In the genomic region with DNA sequence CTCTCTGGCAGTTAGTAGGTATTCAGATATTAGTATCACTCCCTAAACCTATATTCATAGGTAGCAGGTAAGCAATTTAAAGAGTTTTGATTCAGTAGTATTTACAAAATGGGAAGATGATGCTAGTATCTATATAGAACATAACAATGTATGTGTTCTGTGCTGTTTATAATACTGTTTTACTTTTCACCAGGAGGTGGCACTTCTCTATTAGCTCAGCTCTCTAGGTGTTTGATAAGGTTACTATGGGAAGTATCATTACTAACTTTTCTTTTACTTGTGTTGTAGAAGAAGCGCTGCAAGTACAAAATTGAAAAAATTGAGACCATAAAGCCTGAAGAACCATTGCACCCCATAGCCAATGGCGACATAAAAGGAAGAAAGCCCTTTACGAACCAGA, we compare ENCODE assay signal across 10 cellular contexts. TPM values are rescaled to one million over a fixed set of nuclear protein-coding genes. Genes with fewer than 3 reads are reported as not detected.
DNase-seq lines count a peak whose midpoint lies in the region; ATAC-seq and TF ChIP-seq lines count a peak whose summit lies in the region.
"Had no signal": no experiment of that assay in that cellular context is flagged by ENCODE, and none has a peak within 500 bp of the region (broad histone marks: within the 10 kb centered on the region; RNA-seq: fewer than 3 reads in every experiment).

No MANE protein-coding gene starts in this region.

- H3K9me3 Mint-ChIP-seq in activated T-helper 17 cell treated with anti-CD3 and anti-CD28 coated beads, Interleukin-2, amount 50 U/mL, for 72 hours, result no peaks in the 10 kb centered on the region

- no peak overlapping the region for H3K27ac Mint-ChIP-seq in activated T-helper 17 cell treated with anti-CD3 and anti-CD28 coated beads, Interleukin-2, amount 50 U/mL, for 72 hours

- H3K9me3 ChIP-seq in liver (ENCODE audit: control insufficient read depth in 4 of 4, low read length in 3 of 4), result no peaks in the 10 kb centered on the region

- H3K27me3 ChIP-seq in liver (ENCODE audit: control insufficient read depth in 4 of 4, insufficient read depth in 4 of 4, low read length in 3 of 4), result no peaks in the 10 kb centered on the region

- no peaks in the 10 kb centered on the region for H3K27me3 Mint-ChIP-seq in activated T-helper 17 cell treated with anti-CD3 and anti-CD28 coated beads, Interleukin-2, amount 50 U/mL, for 72 hours

- no peak overlapping the region for H3K9ac ChIP-seq in liver (ENCODE audit: low read depth in 1 of 2, low read length in 2 of 2)

- TF ChIP-seq RAD21 in liver (IDR thresholded peaks at IDR 0.05), result peak; percentile 44 to 58

- peak; percentile 25 for DNase-seq in Caki2 (ENCODE audit: low read depth)
- DNase-seq in HuH-7 (ENCODE audit: low spot score), result peak; percentile 2
- no peak for DNase-seq in cerebellum (ENCODE audit: low spot score)
- no peak for DNase-seq in NCI-H2196 treated with DMSO at 0.1 percent for 48 hours (lab: John Stamatoyannopoulos, UW; ENCODE audit: unreplicated experiment)
- no peak for DNase-seq in RPMI8226
- no peak for DNase-seq in DMS79 (lab: John Stamatoyannopoulos, UW)
- DNase-seq: head of caudate nucleus; stimulated activated CD4-positive, alpha-beta T cell treated with anti-CD3 and anti-CD28 coated beads, Interleukin-4, amount 100 ng/mL, for 24 hours had no signal

- H3K4me1 ChIP-seq in liver (ENCODE audit: control insufficient read depth in 4 of 4, insufficient read depth in 4 of 4, low read length in 3 of 4), result no peaks in the 10 kb centered on the region

- no peak overlapping the region for H3K4me3 ChIP-seq in liver (ENCODE audit: low read depth in 1 of 3, low read length in 3 of 3)

- 97% methylated on average over 3 of the region's 3 CpGs for WGBS in liver

- peaks cover 3 to 13% (median 5%) of the 10 kb centered on the region in 4 donors for H3K36me3 ChIP-seq in liver (ENCODE audit: control insufficient read depth in 4 of 4, insufficient read depth in 3 of 4, low read depth in 1 of 4, low read length in 3 of 4)

- peak; percentile 32 for ATAC-seq in activated T-helper 17 cell treated with anti-CD3 and anti-CD28 coated beads, Interleukin-2, amount 50 U/mL, for 72 hours (replicated peaks)

- in situ Hi-C loops in Caki2 (cut with HindIII; ENCODE audit: low pct_unique_long_range_greater_than_20kb, low sequenced_read_pairs), result no loop called here

- no peak overlapping the region for H3K4me3 Mint-ChIP-seq in activated T-helper 17 cell treated with anti-CD3 and anti-CD28 coated beads, Interleukin-2, amount 50 U/mL, for 72 hours

- TF ChIP-seq CTCF in liver (IDR thresholded peaks at IDR 0.05; ENCODE audit: low read depth, low read length, missing input control), result peak; percentile 21

- peaks cover 63% of the 10 kb centered on the region for H3K36me3 Mint-ChIP-seq in activated T-helper 17 cell treated with anti-CD3 and anti-CD28 coated beads, Interleukin-2, amount 50 U/mL, for 72 hours (ENCODE audit: low read depth)

- no peak overlapping the region for H3K27ac ChIP-seq in liver (ENCODE audit: low read depth in 1 of 2, low read length in 2 of 2)

- H3K4me1 Mint-ChIP-seq in activated T-helper 17 cell treated with anti-CD3 and anti-CD28 coated beads, Interleukin-2, amount 50 U/mL, for 72 hours, result peaks cover 3% of the 10 kb centered on the region

TF ChIP-seq in liver, 16 proteins besides CTCF, POLR2A, EP300 and RAD21:
- TF ChIP-seq, protein P1, sequence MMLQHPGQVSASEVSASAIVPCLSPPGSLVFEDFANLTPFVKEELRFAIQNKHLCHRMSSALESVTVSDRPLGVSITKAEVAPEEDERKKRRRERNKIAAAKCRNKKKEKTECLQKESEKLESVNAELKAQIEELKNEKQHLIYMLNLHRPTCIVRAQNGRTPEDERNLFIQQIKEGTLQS (IDR thresholded peaks at IDR 0.05), result no peak
- TF ChIP-seq FOXA2 (IDR thresholded peaks at IDR 0.05) (no peak), GABPA (IDR thresholded peaks at IDR 0.05 in 1 of 2, conservative IDR thresholded peaks at IDR 0.05 in 1 of 2) (no peak), TAF1 (conservative IDR thresholded peaks at IDR 0.05) (no peak), RXRA (IDR thresholded peaks at IDR 0.05) (no peak), SP1 (IDR thresholded peaks at IDR 0.05) (no peak), YY1 (IDR thresholded peaks at IDR 0.05) (no peak), HNF4A (conservative IDR thresholded peaks at IDR 0.05) (no peak), FOXA1 (IDR thresholded peaks at IDR 0.05) (no peak)
- TF ChIP-seq, protein P2, sequence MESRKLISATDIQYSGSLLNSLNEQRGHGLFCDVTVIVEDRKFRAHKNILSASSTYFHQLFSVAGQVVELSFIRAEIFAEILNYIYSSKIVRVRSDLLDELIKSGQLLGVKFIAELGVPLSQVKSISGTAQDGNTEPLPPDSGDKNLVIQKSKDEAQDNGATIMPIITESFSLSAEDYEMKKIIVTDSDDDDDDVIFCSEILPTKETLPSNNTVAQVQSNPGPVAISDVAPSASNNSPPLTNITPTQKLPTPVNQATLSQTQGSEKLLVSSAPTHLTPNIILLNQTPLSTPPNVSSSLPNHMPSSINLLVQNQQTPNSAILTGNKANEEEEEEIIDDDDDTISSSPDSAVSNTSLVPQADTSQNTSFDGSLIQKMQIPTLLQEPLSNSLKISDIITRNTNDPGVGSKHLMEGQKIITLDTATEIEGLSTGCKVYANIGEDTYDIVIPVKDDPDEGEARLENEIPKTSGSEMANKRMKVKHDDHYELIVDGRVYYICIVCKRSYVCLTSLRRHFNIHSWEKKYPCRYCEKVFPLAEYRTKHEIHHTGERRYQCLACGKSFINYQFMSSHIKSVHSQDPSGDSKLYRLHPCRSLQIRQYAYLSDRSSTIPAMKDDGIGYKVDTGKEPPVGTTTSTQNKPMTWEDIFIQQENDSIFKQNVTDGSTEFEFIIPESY (IDR thresholded peaks at IDR 0.05), result no peak
- TF ChIP-seq, protein P3, sequence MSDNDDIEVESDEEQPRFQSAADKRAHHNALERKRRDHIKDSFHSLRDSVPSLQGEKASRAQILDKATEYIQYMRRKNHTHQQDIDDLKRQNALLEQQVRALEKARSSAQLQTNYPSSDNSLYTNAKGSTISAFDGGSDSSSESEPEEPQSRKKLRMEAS (IDR thresholded peaks at IDR 0.05), result no peak
TF ChIP-seq in liver: peak in this region for 0.

RNA-seq across cellular contexts. Expression of a gene that starts 49.4 kb away (rescaled TPM):
- total RNA-seq in Caki2 (2014; rRNA removed; shearing (Covaris generic); ENCODE audit: low replicate concordance), result not detected in 2 replicates
- total RNA-seq in activated T-helper 17 cell treated with anti-CD3 and anti-CD28 coated beads, Interleukin-2, amount 50 U/mL, for 72 hours, result 10 to 100 TPM in 1 of 2 donors, 1 to 10 TPM in 1; 2.7 to 11.3 TPM
- under 1 TPM; 0.33 to 0.61 TPM for total RNA-seq in liver
- polyA plus RNA-seq in liver, result under 1 TPM; 0.14 to 0.26 TPM
- not detected for total RNA-seq in cerebellum

Comparison
In these comparisons a context has a peak if more than half of its experiments do, and no peak if none do; other contexts are left out.
1. DNase-seq: peak in Caki2 (single experiment) and HuH-7 (single experiment); none in cerebellum (single experiment), NCI-H2196 treated with DMSO at 0.1 percent for 48 hours (single experiment), RPMI8226 (single experiment) and DMS79 (single experiment).